In genomic region chr1:20602851-20603450, GRCh38 we compare ENCODE assay signal across 1 cellular context.
TF ChIP-seq lines count a peak whose summit lies in the region.

No MANE protein-coding gene starts in this region.

TF ChIP-seq in HCT116, 20 proteins besides CTCF, POLR2A, EP300 and RAD21:
- TF ChIP-seq FOSL1 (IDR thresholded peaks at IDR 0.05; ENCODE audit: low read depth) = no peak
- TF ChIP-seq TCF7L2 (IDR thresholded peaks at IDR 0.05; ENCODE audit: borderline replicate concordance, extremely low read depth, insufficient read depth, insufficient read length) = no peak
- no peak for TF ChIP-seq ZNF274 (IDR thresholded peaks at IDR 0.05; ENCODE audit: low read depth, low read length)
- TF ChIP-seq YY1 (IDR thresholded peaks at IDR 0.05; ENCODE audit: extremely low read depth, insufficient replicate concordance, low read depth, low read length) = no peak
- TF ChIP-seq EZH2 (IDR thresholded peaks at IDR 0.05) = no peak
- no peak for TF ChIP-seq EZH2phosphoT487 (IDR thresholded peaks at IDR 0.05; ENCODE audit: borderline replicate concordance)
- TF ChIP-seq ZFX (IDR thresholded peaks at IDR 0.05) = no peak
- no peak for TF ChIP-seq SRF (IDR thresholded peaks at IDR 0.05; ENCODE audit: low read depth)
- TF ChIP-seq CBX3 (IDR thresholded peaks at IDR 0.05; ENCODE audit: low read depth) = no peak
- TF ChIP-seq CEBPB (IDR thresholded peaks at IDR 0.05; ENCODE audit: low read depth) = no peak
- no peak for TF ChIP-seq SP1 (IDR thresholded peaks at IDR 0.05; ENCODE audit: low read depth)
- no peak for TF ChIP-seq ZBTB33 (IDR thresholded peaks at IDR 0.05; ENCODE audit: extremely low read depth, insufficient replicate concordance, low read length)
- TF ChIP-seq POLR2AphosphoS5 (IDR thresholded peaks at IDR 0.05; ENCODE audit: low read depth, low read length) = no peak
- TF ChIP-seq JUND (IDR thresholded peaks at IDR 0.05) = no peak
